7 cellular contexts compared by ENCODE assay signal in the genomic region with DNA sequence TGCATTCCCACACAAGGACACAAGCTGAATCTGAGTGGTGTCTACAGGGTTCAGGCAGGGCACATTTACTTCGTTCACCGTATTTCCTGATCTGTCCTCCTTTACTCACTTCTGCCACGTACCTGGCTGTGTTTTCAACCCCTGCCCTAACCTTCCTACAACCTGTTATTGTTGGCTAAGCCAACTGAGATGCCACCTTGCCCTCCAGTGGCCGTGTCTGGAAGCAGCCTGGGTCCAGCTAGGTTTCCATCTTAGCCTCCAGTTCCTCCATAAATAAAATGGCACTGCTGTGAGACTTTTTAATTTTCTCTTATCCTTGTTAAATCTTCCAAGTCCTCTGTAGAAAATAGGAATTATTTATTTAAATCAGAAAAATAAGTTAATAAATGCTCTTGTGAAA.
DNase-seq lines count a peak whose midpoint lies in the region; ATAC-seq, FAIRE-seq and TF ChIP-seq lines count a peak whose summit lies in the region.

No MANE protein-coding gene starts in this region.

- WGBS in GM23248 (ENCODE audit: low coverage in 1 of 2, low lambda C conversion rate in 2 of 2, missing lambda C conversion rate in 2 of 2), 2 experiments, result 23 to 26% methylated on average over 4 of the region's 4 CpGs

- H3K27ac ChIP-seq in GM23248, result no peak overlapping the region

- no peaks in the 10 kb centered on the region for H3K9me3 ChIP-seq in GM23248 (ENCODE audit: low read depth)

- H3K9me2 ChIP-seq in GM23248 (ENCODE audit: insufficient read depth), result no peaks in the 10 kb centered on the region

- no peaks in the 10 kb centered on the region for H3K27me3 ChIP-seq in GM23248 (replicated peaks; ENCODE audit: insufficient read depth)

- no peaks in the 10 kb centered on the region for H3K4me1 ChIP-seq in GM23248 (ENCODE audit: insufficient read depth)

- TF ChIP-seq CTCF in GM10266 (IDR thresholded peaks at IDR 0.05; ENCODE audit: control insufficient read depth, insufficient read depth, low read depth, missing control alignments), result peak; percentile 41

- H3K4me2 ChIP-seq in GM23248 (ENCODE audit: unreplicated experiment), result no peak overlapping the region

- ATAC-seq in left lobe of liver, result peak; percentile 55
- ATAC-seq in GM19397 (IDR thresholded peaks at IDR 0.05; ENCODE audit: unreplicated experiment), result no peak

- DNase-seq in GM10266 (ENCODE audit: extremely low spot score) (peak; percentile 15), GM23248 (peak; percentile 10), RPMI7951 (ENCODE audit: low read depth) (peak; percentile 3), left lobe of liver (ENCODE audit: low spot score) (no peak), GOT3 (lab: John Stamatoyannopoulos, UW) (no peak), RCC 7860 (ENCODE audit: low spot score) (no peak)

- in situ Hi-C loops in GM23248 (cut with MboI), result no loop called here

- no peak overlapping the region for H2AFZ ChIP-seq in GM23248

- no peak overlapping the region for H3K4me3 ChIP-seq in GM23248

- H4K20me1 ChIP-seq in GM23248 (ENCODE audit: insufficient read depth), result no peaks in the 10 kb centered on the region

- H3K36me3 ChIP-seq in GM23248 (ENCODE audit: low read depth), result no peaks in the 10 kb centered on the region

- H3F3A ChIP-seq in GM23248 (ENCODE audit: insufficient read depth), result no peaks in the 10 kb centered on the region

- no peaks in the 10 kb centered on the region for H3K79me2 ChIP-seq in GM23248 (ENCODE audit: insufficient read depth)

- no peak for FAIRE-seq in RCC 7860 (lab: Jason Lieb, UNC)

- H3K9ac ChIP-seq in GM23248, result no peak overlapping the region

Comparison
In these comparisons a context has a peak if more than half of its experiments do, and no peak if none do; other contexts are left out.
1. DNase-seq: peak in GM10266 (single experiment), GM23248 (single experiment) and RPMI7951 (single experiment); none in left lobe of liver (single experiment), GOT3 (single experiment) and RCC 7860 (single experiment).